In genomic region chr16:23060458-23061320, GRCh38 we compare ENCODE assay signal across 9 cellular contexts.
DNase-seq lines count a peak whose midpoint lies in the region; ATAC-seq and TF ChIP-seq lines count a peak whose summit lies in the region.
"Had no signal": no experiment of that assay in that cellular context is flagged by ENCODE, and none has a peak within 500 bp of the region (broad histone marks: within the 10 kb centered on the region; RNA-seq: fewer than 3 reads in every experiment).

No MANE protein-coding gene starts in this region.

- peak; percentile 68 for TF ChIP-seq RAD21 in Ishikawa (IDR thresholded peaks at IDR 0.05; ENCODE audit: low read depth)

- no peak overlapping the region for H3K4me3 ChIP-seq in Peyer's patch
- no peak overlapping the region for H3K4me3 ChIP-seq in fibroblast of pulmonary artery (replicated peaks; ENCODE audit: low read depth, low read length)
- H3K4me3 ChIP-seq in neural progenitor cell = no peak overlapping the region
- H3K4me3 ChIP-seq in testis = no peak overlapping the region

- no peak overlapping the region for H2AFZ ChIP-seq in neural progenitor cell (replicated peaks)

- WGBS in testis, 2 donors = 17 to 22% methylated on average over 9 of the region's 9 CpGs

- H3K79me2 ChIP-seq in neural progenitor cell (ENCODE audit: low read depth) = no peaks in the 10 kb centered on the region

- no peak overlapping the region for H3K4me2 ChIP-seq in neural progenitor cell

- H3K27ac Mint-ChIP-seq in neural progenitor cell = no peak overlapping the region
- H3K27ac Mint-ChIP-seq: activated naive CD8-positive, alpha-beta T cell had no signal

- H3K27me3 ChIP-seq in Peyer's patch = no peaks in the 10 kb centered on the region
- H3K27me3 ChIP-seq in neural progenitor cell = no peaks in the 10 kb centered on the region
- no peaks in the 10 kb centered on the region for H3K27me3 ChIP-seq in testis

- no peak overlapping the region for H3K9ac ChIP-seq in neural progenitor cell

- no peaks in the 10 kb centered on the region for H4K20me1 ChIP-seq in neural progenitor cell (ENCODE audit: low read depth)

- no peaks in the 10 kb centered on the region for H3K9me3 Mint-ChIP-seq in neural progenitor cell

- H3K27me3 Mint-ChIP-seq in neural progenitor cell (ENCODE audit: insufficient read depth, low read depth) = peaks cover 2% of the 10 kb centered on the region

- TF ChIP-seq CTCF in Peyer's patch (IDR thresholded peaks at IDR 0.05) = peak; percentile 43 to 80 (median 72)
- peak; percentile 93 for TF ChIP-seq CTCF in fibroblast of pulmonary artery (IDR thresholded peaks at IDR 0.05; ENCODE audit: low read length, missing control alignments)
- TF ChIP-seq CTCF in neural progenitor cell (IDR thresholded peaks at IDR 0.05) = peak; percentile 90
- TF ChIP-seq CTCF in testis (IDR thresholded peaks at IDR 0.05) = peak; percentile 61 to 89 (median 63)

- no peak for TF ChIP-seq EP300 in Ishikawa (IDR thresholded peaks at IDR 0.05; ENCODE audit: borderline replicate concordance)

- no peak for ATAC-seq in HG03280 (IDR thresholded peaks at IDR 0.05; ENCODE audit: unreplicated experiment)

- H3K4me3 Mint-ChIP-seq in neural progenitor cell = no peak overlapping the region
- H3K4me3 Mint-ChIP-seq: activated naive CD8-positive, alpha-beta T cell had no signal

- peaks cover 4% of the 10 kb centered on the region for H3K4me1 Mint-ChIP-seq in neural progenitor cell

- H3K4me1 ChIP-seq in Peyer's patch = no peaks in the 10 kb centered on the region
- H3K4me1 ChIP-seq in neural progenitor cell = peaks cover 8% of the 10 kb centered on the region
- H3K4me1 ChIP-seq in testis = no peaks in the 10 kb centered on the region

- intact Hi-C loops in testis (cut with DNase I; ENCODE audit: low total_unique reads) = no loop called here

- H3K9me3 ChIP-seq in Peyer's patch (no peaks in the 10 kb centered on the region), neural progenitor cell (ENCODE audit: low read depth) (no peaks in the 10 kb centered on the region), testis (no peaks in the 10 kb centered on the region)

- TF ChIP-seq POLR2A in Peyer's patch (IDR thresholded peaks at IDR 0.05) = no peak
- no peak for TF ChIP-seq POLR2A in testis (IDR thresholded peaks at IDR 0.05)

- H3F3A ChIP-seq in neural progenitor cell (ENCODE audit: low read depth) = no peaks in the 10 kb centered on the region

- H3K36me3 ChIP-seq in Peyer's patch = no peaks in the 10 kb centered on the region
- no peaks in the 10 kb centered on the region for H3K36me3 ChIP-seq in neural progenitor cell
- no peaks in the 10 kb centered on the region for H3K36me3 ChIP-seq in testis (ENCODE audit: low read depth, missing control alignments)

- DNase-seq in DMS53 (lab: John Stamatoyannopoulos, UW) (peak; percentile 85), Peyer's patch (peak in 2 of 3 donors; percentile 69 to 89), fibroblast of pulmonary artery (ENCODE audit: low read depth) (peak; percentile 82), neural progenitor cell (ENCODE audit: low spot score) (peak; percentile 82), testis (peak; percentile 90)
- DNase-seq in activated T-cell treated with anti-CD3 and anti-CD28 coated beads, Interleukin-2, amount 50 U/mL, for 48 hours = peak; percentile 64 to 66

- H3K27ac ChIP-seq in Peyer's patch = no peak overlapping the region
- no peak overlapping the region for H3K27ac ChIP-seq in neural progenitor cell
- no peak overlapping the region for H3K27ac ChIP-seq in testis

- H3K36me3 Mint-ChIP-seq in neural progenitor cell = peaks cover 2% of the 10 kb centered on the region
- H3K36me3 Mint-ChIP-seq: activated naive CD8-positive, alpha-beta T cell had no signal

TF ChIP-seq in Ishikawa, 13 proteins besides CTCF, POLR2A, EP300 and RAD21:
- peak; percentile 48; the same call in 1 of the 2 replicates for TF ChIP-seq USF1 (IDR thresholded peaks at IDR 0.05)
- TF ChIP-seq TAF1 (IDR thresholded peaks at IDR 0.05; ENCODE audit: low read depth) = no peak
- no peak for TF ChIP-seq MAX (IDR thresholded peaks at IDR 0.05)
- no peak for TF ChIP-seq TEAD4 (IDR thresholded peaks at IDR 0.05)
- no peak for TF ChIP-seq ZBTB7A (IDR thresholded peaks at IDR 0.05; ENCODE audit: low read depth)
TF ChIP-seq in Ishikawa: peak in this region for 1.
